Comparison of ENCODE assay signal across 17 cellular contexts in the genomic region with DNA sequence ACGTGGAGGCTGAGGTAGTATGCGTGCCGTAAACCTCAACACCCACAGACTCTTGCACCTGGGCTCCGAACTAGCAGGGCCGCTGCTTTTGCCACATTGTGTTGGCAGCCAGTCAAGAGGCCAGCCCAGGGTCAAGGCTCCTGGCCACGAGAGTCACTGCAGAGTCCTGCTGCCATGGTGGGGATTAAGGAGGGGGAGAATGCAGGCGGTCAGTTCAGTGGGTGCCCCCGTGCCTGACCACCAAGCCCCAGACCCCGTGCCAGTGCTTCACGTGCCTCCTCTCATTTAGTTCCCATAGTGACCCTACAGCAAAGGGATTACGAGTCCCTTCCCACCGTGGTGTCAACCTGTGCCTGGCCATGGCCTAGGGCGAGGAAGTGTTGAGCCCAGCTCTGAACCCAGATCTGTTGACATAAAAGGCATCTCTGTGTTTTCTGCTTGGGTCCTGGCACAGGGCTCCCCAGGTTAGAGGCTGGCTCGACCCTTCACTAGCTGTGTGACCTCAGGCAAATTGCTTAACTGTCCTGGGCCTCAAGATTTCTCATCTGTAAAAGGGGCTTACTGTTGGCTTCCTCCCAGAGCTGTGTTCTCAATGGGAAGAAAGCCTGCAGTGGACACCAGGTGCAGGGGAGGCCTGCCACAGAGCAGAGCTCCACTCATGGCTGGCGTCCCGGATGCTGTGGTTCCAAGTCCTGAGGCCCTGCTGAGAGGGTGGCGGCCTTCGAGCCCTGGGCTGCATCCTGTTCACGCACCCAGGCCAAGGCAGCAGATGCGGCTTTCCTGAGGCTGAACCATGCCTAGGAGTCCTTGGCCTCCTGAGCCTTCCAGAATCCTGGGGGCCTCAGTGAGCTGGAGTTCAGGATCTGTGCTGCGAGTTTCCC. TPM values are rescaled to one million over a fixed set of nuclear protein-coding genes. Genes with fewer than 3 reads are reported as not detected.
DNase-seq lines count a peak whose midpoint lies in the region; ATAC-seq, FAIRE-seq and TF ChIP-seq lines count a peak whose summit lies in the region.
"Had no signal": no experiment of that assay in that cellular context is flagged by ENCODE, and none has a peak within 500 bp of the region (broad histone marks: within the 10 kb centered on the region; RNA-seq: fewer than 3 reads in every experiment).

No MANE protein-coding gene starts in this region.

- intact Hi-C loops in psoas muscle (cut with DNase I): no loop called here

- FAIRE-seq in H54 (lab: Jason Lieb, UNC): no peak

- H3K9me3 ChIP-seq in RWPE2 (ENCODE audit: severe bottlenecking) (no peaks in the 10 kb centered on the region), psoas muscle (no peaks in the 10 kb centered on the region)
- H3K9me3 ChIP-seq: HAP-1, prostate gland had no signal

- H3K4me3 ChIP-seq in RWPE2 (ENCODE audit: severe bottlenecking) (no peak overlapping the region), psoas muscle (no peak overlapping the region)
- H3K4me3 ChIP-seq: dorsolateral prefrontal cortex, HAP-1, prostate gland had no signal

- H3K27ac ChIP-seq in RWPE2 (ENCODE audit: poor library complexity, severe bottlenecking) (no peak overlapping the region), psoas muscle (no peak overlapping the region)
- H3K27ac ChIP-seq: dorsolateral prefrontal cortex, prostate gland had no signal

- TF ChIP-seq POLR2A in H54 (IDR thresholded peaks at IDR 0.05; ENCODE audit: low read depth, low read length): no peak

- H3K36me3 ChIP-seq in RWPE2 (ENCODE audit: low read depth) (no peaks in the 10 kb centered on the region), psoas muscle (ENCODE audit: insufficient read depth in 1 of 2, low read depth in 1 of 2) (no peaks in the 10 kb centered on the region)
- H3K36me3 ChIP-seq: HAP-1, prostate gland had no signal

- DNase-seq in H54 (ENCODE audit: insufficient read length, low spot score) (peak; percentile 57), RWPE2 (ENCODE audit: low spot score) (peak; percentile 47), fibroblast of gingiva (ENCODE audit: low read depth) (peak; percentile 35), psoas muscle (peak; percentile 56 to 77)
- DNase-seq: activated T-cell treated with anti-CD3 and anti-CD28 coated beads, Interleukin-2, amount 50 U/mL, for 1 hour; amygdala; NCI-H2029 treated with DMSO at 0.1 percent for 48 hours; NCI-H748 treated with DMSO at 0.1 percent for 48 hours had no signal

- WGBS in psoas muscle, 3 donors: 44 to 58% (median 50%) methylated on average over 21 of the region's 21 CpGs

- H3K27me3 ChIP-seq in RWPE2 (ENCODE audit: insufficient read depth, poor library complexity, severe bottlenecking) (no peaks in the 10 kb centered on the region), psoas muscle (ENCODE audit: insufficient read depth in 3 of 3, low read length in 2 of 3) (no peaks in the 10 kb centered on the region)
- H3K27me3 ChIP-seq: dorsolateral prefrontal cortex had no signal

- no peak for TF ChIP-seq CTCF in RWPE2 (IDR thresholded peaks at IDR 0.05; ENCODE audit: poor library complexity, severe bottlenecking)
- no peak for TF ChIP-seq CTCF in psoas muscle (IDR thresholded peaks at IDR 0.05)

- ATAC-seq in RWPE2 (ENCODE audit: low read depth): no peak
- peak in 3 of 4 donors; percentile 45 to 60 (median 49) for ATAC-seq in psoas muscle
- ATAC-seq in HG03175 (IDR thresholded peaks at IDR 0.05; ENCODE audit: unreplicated experiment): no peak
- no peak for ATAC-seq in GM21423 (IDR thresholded peaks at IDR 0.05; ENCODE audit: unreplicated experiment)
- no peak for ATAC-seq in GM18511 (IDR thresholded peaks at IDR 0.05; ENCODE audit: unreplicated experiment)
- no peak for ATAC-seq in GM18519 (IDR thresholded peaks at IDR 0.05; ENCODE audit: low FRiP score, unreplicated experiment)
- ATAC-seq: SK-N-SH treated with all-trans-retinoic acid at 6 μM for 48 hours had no signal

- no peaks in the 10 kb centered on the region for H3K4me1 ChIP-seq in RWPE2 (ENCODE audit: insufficient read depth, poor library complexity, severe bottlenecking)
- no peaks in the 10 kb centered on the region for H3K4me1 ChIP-seq in psoas muscle
- H3K4me1 ChIP-seq: HAP-1, prostate gland had no signal

RNA-seq across cellular contexts. Expression of a gene that starts 32.8 kb away (rescaled TPM):
- total RNA-seq in psoas muscle: 10 to 100 TPM; 24.9 to 59.4 (median 29.7) TPM
- polyA plus RNA-seq in psoas muscle: 10 to 100 TPM; 12.8 to 16.1 (median 14.7) TPM
- total RNA-seq: CD4-positive, CD25-positive, alpha-beta regulatory T cell had no signal
- polyA plus RNA-seq: CD4-positive, CD25-positive, alpha-beta regulatory T cell had no signal

Comparison
In these comparisons a context has a peak if more than half of its experiments do, and no peak if none do; other contexts are left out.
1. ATAC-seq: peak in psoas muscle (3 of 4); none in RWPE2 (single experiment), HG03175 (single experiment), GM21423 (single experiment), GM18511 (single experiment) and GM18519 (single experiment).
2. Peak in every context shown above with its lines, with median percentiles within 50 percentile points of each other: DNase-seq.